Comparison of ENCODE assay signal across 8 cellular contexts in the genomic region with DNA sequence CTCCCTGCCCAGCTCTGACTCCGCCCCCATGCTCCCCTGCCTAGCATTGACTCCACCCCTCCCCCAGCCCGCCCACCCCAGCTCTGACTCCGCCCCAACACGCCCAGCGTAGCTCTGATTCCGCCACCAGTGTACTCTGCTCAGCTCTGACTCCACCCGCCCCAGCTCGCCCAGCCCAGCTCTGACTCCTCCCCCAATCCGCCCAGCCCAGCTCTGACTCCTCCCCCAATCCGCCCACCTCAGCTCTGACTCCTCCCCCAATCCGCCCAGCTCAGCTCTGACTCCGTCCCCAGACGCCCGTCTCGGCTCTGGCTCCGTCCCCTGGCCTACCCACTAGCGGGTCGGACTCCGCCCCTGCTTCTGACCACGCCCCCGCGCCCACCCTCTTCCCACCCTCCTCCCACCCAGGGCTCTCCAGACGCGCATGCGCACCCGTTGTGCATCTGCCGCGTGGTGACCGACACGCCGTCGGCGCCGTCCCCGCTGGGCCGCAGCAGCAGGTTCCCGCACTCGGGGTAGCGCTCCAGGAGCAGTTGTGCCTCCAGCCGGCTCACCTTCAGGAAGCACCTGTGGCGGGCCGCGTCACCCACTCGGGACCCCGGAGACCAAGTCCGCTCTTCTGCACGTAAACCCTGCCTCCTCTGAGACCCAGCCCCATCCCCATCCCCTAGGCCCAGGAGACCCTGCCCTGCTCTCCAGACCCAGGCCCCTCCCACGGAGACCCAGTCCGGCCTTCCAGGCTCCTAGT.
DNase-seq lines count a peak whose midpoint lies in the region; ATAC-seq, FAIRE-seq and TF ChIP-seq lines count a peak whose summit lies in the region.

No MANE protein-coding gene starts in this region.

- peak; percentile 8 for FAIRE-seq in endometrium (lab: Jason Lieb, UNC)

- peak; percentile 100 for DNase-seq in GM13976 (ENCODE audit: low spot score)
- peak; percentile 97 for DNase-seq in NCI-H345 (lab: John Stamatoyannopoulos, UW)
- peak; percentile 91 to 99 (median 96) for DNase-seq in activated CD8-positive, alpha-beta memory T cell treated with anti-CD3 and anti-CD28 coated beads for 48 hours (ENCODE audit: low read depth in 2 of 3, low spot score in 2 of 3)
- DNase-seq in middle frontal gyrus (ENCODE audit: extremely low spot score, low spot score): peak; percentile 79
- DNase-seq in stimulated activated CD8-positive, alpha-beta memory T cell treated with anti-CD3 and anti-CD28 coated beads, Interleukin-15, amount 100 ng/mL, for 4 hours (ENCODE audit: low read depth in 2 of 2): peak; percentile 94 to 97
- DNase-seq in NCI-H1092 (lab: John Stamatoyannopoulos, UW): no peak

- no peak for TF ChIP-seq CTCF in GM13976 (IDR thresholded peaks at IDR 0.05; ENCODE audit: borderline replicate concordance, control extremely low read depth, extremely low read depth, insufficient read depth, missing control alignments)

- peak; percentile 87 for ATAC-seq in HG02798 (IDR thresholded peaks at IDR 0.05; ENCODE audit: poor library complexity, unreplicated experiment)

- in situ Hi-C loops in GM13976 (cut with MboI; ENCODE audit: low sequenced_read_pairs, unreplicated experiment): no loop called here
